ENCODE assay signal across 8 cellular contexts in genomic region chr1:225474986-225475820, GRCh38. TPM values are rescaled to one million over a fixed set of nuclear protein-coding genes. Genes with fewer than 3 reads are reported as not detected.
A peak's percentile ranks its signal among the peaks of the same experiment; 100 is the strongest.
DNase-seq lines count a peak whose midpoint lies in the region; ATAC-seq and TF ChIP-seq lines count a peak whose summit lies in the region.

No MANE protein-coding gene starts in this region.

- CTCF ChIA-PET in activated CD8-positive, alpha-beta memory T cell treated with anti-CD3 and anti-CD28 coated beads, Interleukin-2, amount 10 ng/mL, durations not matched to agents 7 days and 5 days (lab: Charles Lee): interaction anchor here (0.5 to 5.8 kb wide), 54 partner anchors 8 to 521 kb away, joined by 3 to 49 read pairs (median 4); partner anchors contain the start of genes LBR, PYCR2, SRP9 and TMEM63A

- peaks cover 5% of the 10 kb centered on the region for H3K27me3 Mint-ChIP-seq in activated CD8-positive, alpha-beta memory T cell treated with anti-CD3 and anti-CD28 coated beads, Interleukin-2, amount 10 ng/mL, durations not matched to agents 7 days and 5 days

- H3K9me3 ChIP-seq in endocrine pancreas (ENCODE audit: control insufficient read depth, low read length): no peaks in the 10 kb centered on the region

- H3K4me3 Mint-ChIP-seq in activated CD8-positive, alpha-beta memory T cell treated with anti-CD3 and anti-CD28 coated beads, Interleukin-2, amount 10 ng/mL, durations not matched to agents 7 days and 5 days: no peak overlapping the region

- TF ChIP-seq CTCF in C4-2B (conservative IDR thresholded peaks at IDR 0.05): peak; percentile 100

- no peaks in the 10 kb centered on the region for H3K4me1 ChIP-seq in endocrine pancreas (ENCODE audit: control insufficient read depth, insufficient read depth, low read length)

- H3K27me3 ChIP-seq in endocrine pancreas (ENCODE audit: control insufficient read depth, insufficient read depth, low read length): no peaks in the 10 kb centered on the region

- H3K4me1 Mint-ChIP-seq in activated CD8-positive, alpha-beta memory T cell treated with anti-CD3 and anti-CD28 coated beads, Interleukin-2, amount 10 ng/mL, durations not matched to agents 7 days and 5 days: peaks cover 34% of the 10 kb centered on the region

- no peak overlapping the region for H3K4me3 ChIP-seq in endocrine pancreas (ENCODE audit: control insufficient read depth, insufficient read depth, low read length)

- peak overlapping the region; percentile 62 for H3K9ac ChIP-seq in endocrine pancreas (ENCODE audit: control insufficient read depth, insufficient read depth, low read length)

- H3K36me3 Mint-ChIP-seq in activated CD8-positive, alpha-beta memory T cell treated with anti-CD3 and anti-CD28 coated beads, Interleukin-2, amount 10 ng/mL, durations not matched to agents 7 days and 5 days: no peaks in the 10 kb centered on the region

- ATAC-seq in GM19328 (IDR thresholded peaks at IDR 0.05; ENCODE audit: unreplicated experiment) (peak; percentile 64), HG03439 (IDR thresholded peaks at IDR 0.05; ENCODE audit: unreplicated experiment) (peak; percentile 84)
- ATAC-seq in activated CD8-positive, alpha-beta memory T cell treated with anti-CD3 and anti-CD28 coated beads, Interleukin-2, amount 10 ng/mL, durations not matched to agents 7 days and 5 days: peak; percentile 79

- H3K27ac ChIP-seq in C4-2B: peak overlapping the region; percentile 35

- no peak overlapping the region for H3K27ac Mint-ChIP-seq in activated CD8-positive, alpha-beta memory T cell treated with anti-CD3 and anti-CD28 coated beads, Interleukin-2, amount 10 ng/mL, durations not matched to agents 7 days and 5 days

- H3K36me3 ChIP-seq in endocrine pancreas (ENCODE audit: control insufficient read depth, insufficient read depth, low read length): no peaks in the 10 kb centered on the region

- no peaks in the 10 kb centered on the region for H3K9me3 Mint-ChIP-seq in activated CD8-positive, alpha-beta memory T cell treated with anti-CD3 and anti-CD28 coated beads, Interleukin-2, amount 10 ng/mL, durations not matched to agents 7 days and 5 days (ENCODE audit: low read depth)

- DNase-seq in NCI-H774 (lab: John Stamatoyannopoulos, UW): peak; percentile 79
- peak; percentile 67 for DNase-seq in activated CD8-positive, alpha-beta memory T cell treated with anti-CD3 and anti-CD28 coated beads, Interleukin-2, amount 10 ng/mL, durations not matched to agents 7 days and 5 days
- DNase-seq in midbrain (lab: John Stamatoyannopoulos, UW): peak; percentile 81
- peak; percentile 77 for DNase-seq in stimulated activated CD8-positive, alpha-beta memory T cell treated with anti-CD3 and anti-CD28 coated beads, Interleukin-4, amount 100 ng/mL, for 48 hours

RNA-seq across cellular contexts. Expression of gene LBR, which starts 47.4 kb away (rescaled TPM):
- 100 to 1,000 TPM; 213 to 226 TPM for total RNA-seq in activated CD8-positive, alpha-beta memory T cell treated with anti-CD3 and anti-CD28 coated beads, Interleukin-2, amount 10 ng/mL, durations not matched to agents 7 days and 5 days
